Comparison of ENCODE assay signal across 8 cellular contexts in genomic region chr14:20652996-20653975, GRCh38. TPM values are rescaled to one million over a fixed set of nuclear protein-coding genes. Genes with fewer than 3 reads are reported as not detected.
DNase-seq lines count a peak whose midpoint lies in the region; ATAC-seq and TF ChIP-seq lines count a peak whose summit lies in the region.

No MANE protein-coding gene starts in this region.

- ATAC-seq in activated CD4-positive, CD25-positive, alpha-beta regulatory T cell treated with anti-CD3 and anti-CD28 coated beads, Interleukin-2, amount 50 U/mL, for 24 hours: peak; percentile 62 to 73
- no peak for ATAC-seq in GM19324 (IDR thresholded peaks at IDR 0.05; ENCODE audit: low FRiP score, unreplicated experiment)

- CTCF ChIA-PET in AG04450 (lab: Charles Lee) (no interaction called here), HEK293T (lab: Yijun Ruan, JAX) (interaction anchor here (0.6 to 1.1 kb wide), 5 partner anchors 21 to 40 kb away, joined by 3 to 7 read pairs (median 3); no protein-coding TSS in a partner anchor)

- H3K4me3 ChIP-seq in AG04450 (ENCODE audit: low read depth, low read length): peak overlapping the region; percentile 18; the same call in 1 of the 2 replicates

- no peak for DNase-seq in AG04450 (ENCODE audit: low read depth, low spot score)
- peak; percentile 66 for DNase-seq in HEK293T (ENCODE audit: extremely low spot score)
- peak; percentile 74 for DNase-seq in fibroblast of peridontal ligament (ENCODE audit: extremely low read depth)
- peak; percentile 63 to 65 for DNase-seq in stimulated activated CD4-positive, alpha-beta T cell treated with anti-CD3 and anti-CD28 coated beads, Interleukin-15, amount 100 ng/mL, for 48 hours (ENCODE audit: low read depth in 2 of 2)
- DNase-seq in NCI-H1105 treated with DMSO at 0.1 percent for 48 hours (lab: John Stamatoyannopoulos, UW): no peak
- DNase-seq in cerebellar nuclear complex (lab: John Stamatoyannopoulos, UW): no peak

- POLR2A ChIA-PET in AG04450 (lab: Yijun Ruan, JAX): no interaction called here
- POLR2A ChIA-PET in HEK293T (lab: Yijun Ruan, JAX): interaction anchor here (0.7 to 4.3 kb wide), 8 partner anchors 10 to 310 kb away, joined by 3 to 52 read pairs (median 4); partner anchors contain the start of genes PARP2 and RNASE4

- TF ChIP-seq CTCF in AG04450 (IDR thresholded peaks at IDR 0.05; ENCODE audit: low read depth, low read length): no peak

- H3K27me3 ChIP-seq in AG04450 (ENCODE audit: control insufficient read depth, insufficient read depth, low read length): peaks cover 12% of the 10 kb centered on the region

- no peak overlapping the region for H3K27ac ChIP-seq in AG04450 (ENCODE audit: low read depth, low read length)

- no peaks in the 10 kb centered on the region for H3K9me3 ChIP-seq in AG04450 (ENCODE audit: control insufficient read depth, insufficient read depth, low read length)

TF ChIP-seq in HEK293T, 16 proteins besides CTCF, POLR2A, EP300 and RAD21:
- TF ChIP-seq ZNF384 (IDR thresholded peaks at IDR 0.05): peak; percentile 49; the same call in 1 of the 2 replicates
- peak; percentile 42 for TF ChIP-seq L3MBTL2 (conservative IDR thresholded peaks at IDR 0.05)
- no peak for TF ChIP-seq HDGF (IDR thresholded peaks at IDR 0.05; ENCODE audit: borderline replicate concordance)
- no peak for TF ChIP-seq SUZ12 (IDR thresholded peaks at IDR 0.05)
TF ChIP-seq in HEK293T: peak in this region for 2.

RNA-seq across cellular contexts. Expression of gene OR6S1, which starts 11.8 kb away (rescaled TPM):
- not detected in 2 replicates for polyA plus RNA-seq in AG04450 (2011; rRNA removed)
- not detected in 2 replicates for polyA minus RNA-seq in AG04450 (2011; rRNA and poly(A)+ RNA removed)

RNA-seq across cellular contexts. Expression of gene RNASE4, which starts 31.1 kb away (rescaled TPM):
- 15.8 and 19.0 TPM in 2 replicates for polyA plus RNA-seq in AG04450 (2011; rRNA removed)
- polyA minus RNA-seq in AG04450 (2011; rRNA and poly(A)+ RNA removed): 8.6 and 10.3 TPM in 2 replicates

RNA-seq across cellular contexts. Expression of gene ANG, which starts 35.3 kb away (rescaled TPM):
- polyA plus RNA-seq in AG04450 (2011; rRNA removed): 5.1 TPM in 2 replicates
- 3.3 and 7.6 TPM in 2 replicates for polyA minus RNA-seq in AG04450 (2011; rRNA and poly(A)+ RNA removed)

Comparison
In these comparisons a context has a peak if more than half of its experiments do, and no peak if none do; other contexts are left out.
1. DNase-seq: peak in HEK293T (single experiment), fibroblast of peridontal ligament (single experiment) and stimulated activated CD4-positive, alpha-beta T cell treated with anti-CD3 and anti-CD28 coated beads, Interleukin-15, amount 100 ng/mL, for 48 hours (2 of 2); none in AG04450 (single experiment), NCI-H1105 treated with DMSO at 0.1 percent for 48 hours (single experiment) and cerebellar nuclear complex (0 of 2).